Comparison of ENCODE assay signal across 1 cellular context in the genomic region with DNA sequence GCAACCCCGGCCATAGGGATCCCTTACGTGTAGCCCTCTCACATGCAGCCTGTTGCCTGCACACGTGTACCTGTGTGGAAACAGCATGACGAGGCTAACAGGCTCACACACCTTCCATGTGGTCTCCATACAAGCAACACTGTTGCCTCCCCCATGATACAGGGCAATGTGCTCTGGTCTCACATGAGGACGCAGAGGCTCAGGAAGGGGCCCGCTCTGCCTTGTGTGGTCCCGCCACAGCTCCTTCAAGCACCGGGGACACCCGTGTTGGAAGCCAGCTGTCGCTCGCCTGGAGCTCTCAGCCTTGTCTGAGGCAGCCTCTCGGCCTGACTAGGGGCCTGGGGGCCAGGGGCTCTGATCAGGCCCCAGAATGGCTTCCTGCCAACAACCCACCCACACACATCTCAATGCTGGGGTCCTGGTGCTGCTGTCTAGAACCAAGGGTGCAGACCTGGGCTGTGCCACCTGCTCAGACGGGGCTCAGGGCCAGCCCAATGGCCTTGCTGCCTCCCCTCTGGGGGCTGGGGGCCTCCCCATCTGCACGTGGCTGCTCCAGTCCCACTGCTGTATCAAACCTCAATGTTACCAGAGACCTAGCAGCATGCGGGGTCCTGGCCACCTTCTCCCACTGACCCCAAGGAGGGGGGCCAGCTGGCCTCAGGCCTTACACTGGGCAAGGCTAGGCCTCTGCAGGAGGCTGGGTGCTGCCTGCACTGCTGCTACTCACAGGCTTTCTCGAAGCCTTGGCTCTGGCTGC. TPM values are rescaled to one million over a fixed set of nuclear protein-coding genes. Genes with fewer than 3 reads are reported as not detected.
"Had no signal": no experiment of that assay in that cellular context is flagged by ENCODE, and none has a peak within 500 bp of the region (broad histone marks: within the 10 kb centered on the region; RNA-seq: fewer than 3 reads in every experiment).

No MANE protein-coding gene starts in this region.

RNA-seq across cellular contexts. Expression of a gene that starts 11.8 kb away (rescaled TPM):
- total RNA-seq: ascending aorta had no signal
